Comparison of ENCODE assay signal across 13 cellular contexts in genomic region chr2:79369127-79369526, GRCh38.
"Had no signal": no experiment of that assay in that cellular context is flagged by ENCODE, and none has a peak within 500 bp of the region (broad histone marks: within the 10 kb centered on the region; RNA-seq: fewer than 3 reads in every experiment).

No MANE protein-coding gene starts in this region.

- H3K27ac ChIP-seq: brain microvascular endothelial cell, tibial nerve, VCaP had no signal

- DNase-seq: activated CD4-positive, alpha-beta memory T cell treated with anti-CD3 and anti-CD28 coated beads, Interleukin-2, amount 10 ng/mL, durations not matched to agents 7 days and 5 days; activated CD4-positive, alpha-beta T cell treated with anti-CD3 and anti-CD28 coated beads for 36 hours; activated gamma-delta T cell; activated T-cell treated with anti-CD3 and anti-CD28 coated beads, Interleukin-2, amount 50 U/mL, for 48 hours; brain microvascular endothelial cell; cerebellar nuclear complex; dermis blood vessel endothelial cell; left colon; small intestine; T1000 had no signal

- ATAC-seq: activated CD4-positive, alpha-beta T cell treated with anti-CD3 and anti-CD28 coated beads for 36 hours; left colon; natural killer cell treated with Interleukin-12 subunit alpha and Interleukin-12 subunit beta and Interleukin-15 and Interleukin-18, amount 100 ng/mL, for 72 hours had no signal
